In the genomic region with DNA sequence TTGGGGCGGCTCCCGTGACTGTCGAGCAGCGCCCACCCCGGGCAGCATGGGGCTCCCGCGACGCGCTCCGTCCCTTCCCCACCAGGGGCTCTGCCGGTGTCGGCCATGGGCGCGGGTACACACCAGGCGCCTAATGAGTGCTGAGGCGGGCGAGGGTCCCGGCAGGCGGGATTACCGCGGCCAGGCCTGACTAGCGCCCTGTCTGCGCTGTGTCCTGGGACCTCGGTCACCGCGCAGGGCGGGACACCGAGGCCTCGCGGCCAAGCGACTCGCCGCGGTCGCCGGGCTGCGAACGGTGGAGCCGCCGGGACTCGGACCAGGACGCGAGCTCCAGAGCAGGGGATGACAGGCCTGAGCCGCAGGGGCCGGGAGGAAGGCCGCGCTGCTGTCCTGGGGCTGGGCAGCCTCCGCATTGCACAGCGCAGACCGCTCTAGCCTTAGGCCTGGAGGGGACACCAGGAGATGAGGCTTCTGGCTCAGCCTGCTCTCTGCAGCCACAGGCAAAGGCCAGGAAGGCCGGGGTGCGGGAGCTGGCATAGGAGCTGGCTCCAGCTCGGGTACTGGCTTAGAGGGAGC, we compare ENCODE assay signal across 8 cellular contexts. TPM values are rescaled to one million over a fixed set of nuclear protein-coding genes. Genes with fewer than 3 reads are reported as not detected.
A peak's percentile ranks its signal among the peaks of the same experiment; 100 is the strongest.
DNase-seq lines count a peak whose midpoint lies in the region; ATAC-seq and TF ChIP-seq lines count a peak whose summit lies in the region.

No MANE protein-coding gene starts in this region.

- ATAC-seq in HG02588 (IDR thresholded peaks at IDR 0.05; ENCODE audit: unreplicated experiment): peak; percentile 20
- peak; percentile 57 for ATAC-seq in mucosa of descending colon

- peaks cover 4% of the 10 kb centered on the region for H3K36me3 ChIP-seq in endocrine pancreas (ENCODE audit: control insufficient read depth, insufficient read depth, low read length)
- no peaks in the 10 kb centered on the region for H3K36me3 ChIP-seq in mucosa of descending colon (ENCODE audit: low read depth)
- peaks cover 0 to 25% of the 10 kb centered on the region in 2 donors for H3K36me3 ChIP-seq in vagina

- DNase-seq in NOMO-1 treated with DMSO at 0.1 percent for 48 hours (lab: John Stamatoyannopoulos, UW; ENCODE audit: unreplicated experiment) (peak; percentile 24), NOMO-1 treated with dmso at 0.1 percent for 144 hours (lab: John Stamatoyannopoulos, UW; ENCODE audit: unreplicated experiment) (no peak), RKO (ENCODE audit: low spot score) (peak; percentile 74), mucosa of descending colon (peak; percentile 22 to 67 (median 61)), vagina (ENCODE audit: extremely low spot score in 2 of 2) (no peak), posterior cingulate gyrus (no peak)

- no peak for TF ChIP-seq POLR2A in vagina (IDR thresholded peaks at IDR 0.05)

- H3K27ac ChIP-seq in vagina: peak overlapping the region; percentile 62

- TF ChIP-seq CTCF in mucosa of descending colon (IDR thresholded peaks at IDR 0.05) (no peak), vagina (IDR thresholded peaks at IDR 0.05) (no peak)

- H3K9ac ChIP-seq in endocrine pancreas (ENCODE audit: control insufficient read depth, insufficient read depth, low read length): peak overlapping the region; percentile 54

- intact Hi-C loops in mucosa of descending colon (cut with DNase I, micrococcal nuclease): no loop called here
- intact Hi-C loops in vagina (cut with DNase I): loop anchor here (5.0 kb wide), 1 partner anchor 61 kb away; no protein-coding TSS in a partner anchor
- intact Hi-C loops in posterior cingulate gyrus (cut with DNase I): no loop called here

- no peaks in the 10 kb centered on the region for H3K4me1 ChIP-seq in endocrine pancreas (ENCODE audit: control insufficient read depth, insufficient read depth, low read length)
- H3K4me1 ChIP-seq in mucosa of descending colon (ENCODE audit: low read depth): peaks cover 20% of the 10 kb centered on the region
- peaks cover 45% of the 10 kb centered on the region for H3K4me1 ChIP-seq in vagina

- H3K9me3 ChIP-seq in endocrine pancreas (ENCODE audit: control insufficient read depth, low read length) (no peaks in the 10 kb centered on the region), mucosa of descending colon (no peaks in the 10 kb centered on the region), vagina (no peaks in the 10 kb centered on the region)

- H3K4me3 ChIP-seq in endocrine pancreas (ENCODE audit: control insufficient read depth, insufficient read depth, low read length) (no peak overlapping the region), mucosa of descending colon (peak overlapping the region; percentile 58), vagina (peak overlapping the region; percentile 76 to 87)

- no peaks in the 10 kb centered on the region for H3K27me3 ChIP-seq in endocrine pancreas (ENCODE audit: control insufficient read depth, insufficient read depth, low read length)
- H3K27me3 ChIP-seq in vagina: no peaks in the 10 kb centered on the region

RNA-seq across cellular contexts. Expression of a gene that starts 14.1 kb away (rescaled TPM):
- 1 to 10 TPM in 2 of 3 donors, under 1 TPM in 1; 0.12 to 5.1 (median 2.7) TPM for total RNA-seq in mucosa of descending colon
- total RNA-seq in vagina: 8.3 TPM

RNA-seq across cellular contexts. Expression of a gene that starts 16.3 kb away (rescaled TPM):
- 1 to 10 TPM; 1.0 to 10.0 (median 2.9) TPM for total RNA-seq in mucosa of descending colon
- 11.5 TPM for total RNA-seq in vagina

RNA-seq across cellular contexts. Expression of a gene that starts 19.7 kb away (rescaled TPM):
- total RNA-seq in mucosa of descending colon (1 to 10 TPM; 1.0 to 8.5 (median 4.7) TPM), vagina (17.9 TPM)

RNA-seq across cellular contexts. Expression of a gene that starts 29.4 kb away (rescaled TPM):
- total RNA-seq in mucosa of descending colon (not detected), vagina (not detected)

RNA-seq across cellular contexts. Expression of a gene that starts 35.7 kb away (rescaled TPM):
- 10 to 100 TPM in 1 of 3 donors, 1 to 10 TPM in 2; 1.6 to 17.2 (median 3.7) TPM for total RNA-seq in mucosa of descending colon
- total RNA-seq in vagina: not detected

Comparison
In these comparisons a context has a peak if more than half of its experiments do, and no peak if none do; other contexts are left out.
1. DNase-seq: peak in NOMO-1 treated with DMSO at 0.1 percent for 48 hours (single experiment), RKO (single experiment) and mucosa of descending colon (3 of 3); none in NOMO-1 treated with dmso at 0.1 percent for 144 hours (single experiment), vagina (0 of 2) and posterior cingulate gyrus (0 of 10).